16 cellular contexts compared by ENCODE assay signal in genomic region chr5:110851357-110851756, GRCh38.
DNase-seq lines count a peak whose midpoint lies in the region; ATAC-seq and TF ChIP-seq lines count a peak whose summit lies in the region.
"Had no signal": no experiment of that assay in that cellular context is flagged by ENCODE, and none has a peak within 500 bp of the region (broad histone marks: within the 10 kb centered on the region; RNA-seq: fewer than 3 reads in every experiment).

No MANE protein-coding gene starts in this region.

- ATAC-seq in GM19351 (IDR thresholded peaks at IDR 0.05; ENCODE audit: unreplicated experiment) (peak; percentile 9), RWPE2 (ENCODE audit: low read depth) (peak; percentile 60), GM18870 (IDR thresholded peaks at IDR 0.05; ENCODE audit: unreplicated experiment) (no peak)
- ATAC-seq: HepG2, Panc1 had no signal

- peaks cover 19% of the 10 kb centered on the region for H3K4me1 ChIP-seq in RWPE2 (ENCODE audit: insufficient read depth, poor library complexity, severe bottlenecking)

- TF ChIP-seq CTCF in RWPE2 (IDR thresholded peaks at IDR 0.05; ENCODE audit: poor library complexity, severe bottlenecking), result no peak

- H3K9me3 ChIP-seq in RWPE2 (ENCODE audit: severe bottlenecking), result no peaks in the 10 kb centered on the region

- H3K27me3 ChIP-seq in RWPE2 (ENCODE audit: insufficient read depth, poor library complexity, severe bottlenecking), result no peaks in the 10 kb centered on the region

- H3K4me3 ChIP-seq in RWPE2 (ENCODE audit: severe bottlenecking), result no peak overlapping the region

- no peaks in the 10 kb centered on the region for H3K36me3 ChIP-seq in RWPE2 (ENCODE audit: low read depth)

- H3K27ac ChIP-seq in RWPE2 (ENCODE audit: poor library complexity, severe bottlenecking) (no peak overlapping the region), epithelial cell of prostate (no peak overlapping the region)

- DNase-seq in LHCN-M2 (ENCODE audit: low read depth) (peak; percentile 33), RWPE2 (ENCODE audit: low spot score) (no peak), epithelial cell of prostate (ENCODE audit: low read depth, low spot score) (peak; percentile 57), cerebellar cortex (ENCODE audit: low spot score) (no peak)
- DNase-seq in activated CD8-positive, alpha-beta memory T cell treated with anti-CD3 and anti-CD28 coated beads, Interleukin-2, amount 50 U/mL, for 48 hours, result no peak
- DNase-seq in stimulated activated CD4-positive, alpha-beta T cell treated with anti-CD3 and anti-CD28 coated beads, Interleukin-1b, Interleukin-23, amount 100 ng/mL, for 48 hours, result no peak
- DNase-seq: COR-L47, DMS79, NCI-H146, NCI-H2081 treated with DMSO at 0.1 percent for 48 hours, NCI-H69, SHP77 treated with DMSO at 0.1 percent for 48 hours had no signal

Comparison
In these comparisons a context has a peak if more than half of its experiments do, and no peak if none do; other contexts are left out.
1. DNase-seq: peak in LHCN-M2 (single experiment) and epithelial cell of prostate (single experiment); none in RWPE2 (single experiment), cerebellar cortex (single experiment), activated CD8-positive, alpha-beta memory T cell treated with anti-CD3 and anti-CD28 coated beads, Interleukin-2, amount 50 U/mL, for 48 hours (single experiment) and stimulated activated CD4-positive, alpha-beta T cell treated with anti-CD3 and anti-CD28 coated beads, Interleukin-1b, Interleukin-23, amount 100 ng/mL, for 48 hours (single experiment).